In the genomic region with DNA sequence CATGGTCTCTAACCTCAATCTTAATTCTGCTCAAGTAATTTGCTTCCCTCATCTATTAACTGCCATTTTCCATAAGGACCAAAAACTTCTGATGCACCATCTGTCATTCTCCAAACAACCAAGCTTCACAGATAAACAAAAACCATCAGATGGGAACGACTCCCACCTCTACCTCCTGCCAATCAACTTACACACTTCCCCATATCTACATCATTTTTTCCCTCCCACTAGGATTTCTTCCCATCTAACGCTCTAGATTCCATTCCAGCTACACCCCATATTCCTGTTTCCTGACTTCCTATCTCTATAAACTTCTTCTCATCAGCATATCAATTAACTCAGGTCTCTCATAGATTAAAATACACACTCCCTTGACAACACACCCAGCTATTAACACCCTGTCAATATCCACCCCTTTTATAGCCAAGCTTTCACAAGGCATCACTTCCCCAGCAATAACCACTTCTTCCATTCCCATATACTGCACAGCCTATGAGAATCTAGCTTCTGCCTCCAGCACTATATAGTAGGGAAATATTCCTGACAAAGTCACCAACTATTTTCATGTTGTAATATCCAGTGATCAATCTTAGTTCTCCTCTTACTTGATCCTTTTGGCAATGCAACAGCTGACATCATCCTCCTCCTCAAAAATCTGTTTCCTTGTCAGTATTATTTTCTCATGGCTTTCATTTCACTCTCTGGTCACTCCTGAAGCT, we compare ENCODE assay signal across 20 cellular contexts. TPM values are rescaled to one million over a fixed set of nuclear protein-coding genes. Genes with fewer than 3 reads are reported as not detected.
DNase-seq lines count a peak whose midpoint lies in the region; ATAC-seq, FAIRE-seq and TF ChIP-seq lines count a peak whose summit lies in the region.
"Had no signal": no experiment of that assay in that cellular context is flagged by ENCODE, and none has a peak within 500 bp of the region (broad histone marks: within the 10 kb centered on the region; RNA-seq: fewer than 3 reads in every experiment).

No MANE protein-coding gene starts in this region.

- no peaks in the 10 kb centered on the region for H4K20me1 ChIP-seq in HepG2 (ENCODE audit: insufficient read depth, low read length)

- TF ChIP-seq EP300 in HepG2 (IDR thresholded peaks at IDR 0.05; ENCODE audit: low read depth in 2 of 2, low read length in 2 of 2) (no peak), HepG2 (CRISPR knock-in tag; IDR thresholded peaks at IDR 0.05; ENCODE audit: borderline replicate concordance) (no peak)

- CTCF ChIA-PET in activated CD8-positive, alpha-beta T cell treated with anti-CD3 and anti-CD28 coated beads, Interleukin-2, amount 10 ng/mL, durations not matched to agents 7 days and 5 days (lab: Charles Lee) = no interaction called here
- CTCF ChIA-PET in HepG2 (lab: Yijun Ruan, JAX; ENCODE audit: low intra/inter-chr PET ratio, low total read pairs) = no interaction called here

- no peak overlapping the region for H3K4me3 Mint-ChIP-seq in activated naive CD8-positive, alpha-beta T cell treated with anti-CD3 and anti-CD28 coated beads, Interleukin-2, amount 50 U/mL, for 24 hours
- H3K4me3 Mint-ChIP-seq in activated CD8-positive, alpha-beta T cell treated with anti-CD3 and anti-CD28 coated beads, Interleukin-2, amount 10 ng/mL, durations not matched to agents 7 days and 5 days = no peak overlapping the region
- H3K4me3 Mint-ChIP-seq: stimulated activated naive CD8-positive, alpha-beta T cell treated with anti-CD3 and anti-CD28 coated beads, Interleukin-15, Interleukin-2, amounts not matched to agents 100 ng/mL and 50 ng/mL, for 24 hours had no signal

- H3K9me3 ChIP-seq in adipocyte (ENCODE audit: control insufficient read depth, low read length) (no peaks in the 10 kb centered on the region), HepG2 (ENCODE audit: low read length) (no peaks in the 10 kb centered on the region)
- H3K9me3 ChIP-seq: heart right ventricle, ovary, SJSA1 had no signal

- H3K27me3 ChIP-seq in ACC112 (ENCODE audit: insufficient read depth, low read length) (no peaks in the 10 kb centered on the region), adipocyte (replicated peaks; ENCODE audit: control insufficient read depth, insufficient read depth, low read length) (no peaks in the 10 kb centered on the region), HepG2 (ENCODE audit: control insufficient read depth in 1 of 2, insufficient read depth in 2 of 2, low read length in 2 of 2) (no peaks in the 10 kb centered on the region; a peak in 1 of 5 replicates)
- H3K27me3 ChIP-seq: heart right ventricle, ovary, SJSA1 had no signal

- H2AFZ ChIP-seq in ACC112 (ENCODE audit: low read length, unreplicated experiment) = no peak overlapping the region
- no peak overlapping the region for H2AFZ ChIP-seq in HepG2 (ENCODE audit: low read length)

- no peak overlapping the region for H3K27ac Mint-ChIP-seq in activated naive CD8-positive, alpha-beta T cell treated with anti-CD3 and anti-CD28 coated beads, Interleukin-2, amount 50 U/mL, for 24 hours
- no peak overlapping the region for H3K27ac Mint-ChIP-seq in activated CD8-positive, alpha-beta T cell treated with anti-CD3 and anti-CD28 coated beads, Interleukin-2, amount 10 ng/mL, durations not matched to agents 7 days and 5 days
- H3K27ac Mint-ChIP-seq: stimulated activated naive CD8-positive, alpha-beta T cell treated with anti-CD3 and anti-CD28 coated beads, Interleukin-15, Interleukin-2, amounts not matched to agents 100 ng/mL and 50 ng/mL, for 24 hours had no signal

- DNase-seq in GM04503 (ENCODE audit: low read depth) (peak; percentile 56), adipocyte (ENCODE audit: low read depth) (peak; percentile 74), fibroblast of the aortic adventitia (ENCODE audit: low read depth) (peak; percentile 45), HepG2 (ENCODE audit: low spot score) (no peak)
- DNase-seq in activated naive CD8-positive, alpha-beta T cell treated with anti-CD3 and anti-CD28 coated beads, Interleukin-2, amount 50 U/mL, for 24 hours = no peak
- no peak for DNase-seq in activated CD8-positive, alpha-beta T cell treated with anti-CD3 and anti-CD28 coated beads, Interleukin-2, amount 10 ng/mL, durations not matched to agents 7 days and 5 days
- DNase-seq: activated T-cell treated with anti-CD3 and anti-CD28 coated beads, Interleukin-2, amount 50 U/mL, for 48 hours; heart right ventricle; kidney glomerular epithelial cell; NCI-H187 treated with DMSO at 0.1 percent for 48 hours; OCI-M1; ovary; T-helper 9 cell had no signal

- H3K4me2 ChIP-seq in HepG2 (ENCODE audit: low read depth, low read length) = no peak overlapping the region

- H3K9me3 Mint-ChIP-seq in activated naive CD8-positive, alpha-beta T cell treated with anti-CD3 and anti-CD28 coated beads, Interleukin-2, amount 50 U/mL, for 24 hours = no peaks in the 10 kb centered on the region
- no peaks in the 10 kb centered on the region for H3K9me3 Mint-ChIP-seq in activated CD8-positive, alpha-beta T cell treated with anti-CD3 and anti-CD28 coated beads, Interleukin-2, amount 10 ng/mL, durations not matched to agents 7 days and 5 days (ENCODE audit: insufficient read depth)
- H3K9me3 Mint-ChIP-seq: stimulated activated naive CD8-positive, alpha-beta T cell treated with anti-CD3 and anti-CD28 coated beads, Interleukin-15, Interleukin-2, amounts not matched to agents 100 ng/mL and 50 ng/mL, for 24 hours had no signal

- in situ Hi-C loops in HepG2 (cut with HindIII; ENCODE audit: extremely low pct_ligation_motif_present, low pct_unique_long_range_greater_than_20kb) = no loop called here

- no peaks in the 10 kb centered on the region for H3K4me1 Mint-ChIP-seq in activated naive CD8-positive, alpha-beta T cell treated with anti-CD3 and anti-CD28 coated beads, Interleukin-2, amount 50 U/mL, for 24 hours
- no peaks in the 10 kb centered on the region for H3K4me1 Mint-ChIP-seq in activated CD8-positive, alpha-beta T cell treated with anti-CD3 and anti-CD28 coated beads, Interleukin-2, amount 10 ng/mL, durations not matched to agents 7 days and 5 days (ENCODE audit: low read depth)

- H3K79me2 ChIP-seq in ACC112 (ENCODE audit: control insufficient read depth, insufficient read depth, low read length, unreplicated experiment) = peaks cover 6% of the 10 kb centered on the region
- no peaks in the 10 kb centered on the region for H3K79me2 ChIP-seq in HepG2 (ENCODE audit: insufficient read depth, low read length)

- no peak for ATAC-seq in activated naive CD8-positive, alpha-beta T cell treated with anti-CD3 and anti-CD28 coated beads, Interleukin-2, amount 50 U/mL, for 24 hours
- ATAC-seq in GM18520 (IDR thresholded peaks at IDR 0.05; ENCODE audit: unreplicated experiment) (no peak), HepG2 (no peak)
- ATAC-seq in activated CD8-positive, alpha-beta T cell treated with anti-CD3 and anti-CD28 coated beads, Interleukin-2, amount 10 ng/mL, durations not matched to agents 7 days and 5 days = no peak
- ATAC-seq: heart right ventricle had no signal

- no TSS peak for BruUV-seq in HepG2 (replicated peaks; lab: Mats Ljungman, UMichigan)

- peaks cover 13% of the 10 kb centered on the region for H3K36me3 ChIP-seq in ACC112 (ENCODE audit: insufficient read depth, low read length)
- H3K36me3 ChIP-seq in adipocyte (ENCODE audit: control insufficient read depth, insufficient read depth, low read length, severe bottlenecking) = peaks cover 19% of the 10 kb centered on the region
- peaks cover 5 to 33% of the 10 kb centered on the region in 2 experiments for H3K36me3 ChIP-seq in HepG2 (replicated peaks in 1 of 2; ENCODE audit: control insufficient read depth in 1 of 2, insufficient read depth in 2 of 2, low read length in 2 of 2)
- H3K36me3 ChIP-seq: ovary had no signal

- peak overlapping the region; percentile 72 for H3K27ac ChIP-seq in ACC112 (ENCODE audit: low read depth, low read length)
- H3K27ac ChIP-seq in HepG2 (ENCODE audit: extremely low read length, insufficient read depth, low read length) = no peak overlapping the region
- H3K27ac ChIP-seq: heart right ventricle, HL-60, ovary, SJSA1 had no signal

- peaks cover 17% of the 10 kb centered on the region for H3K4me1 ChIP-seq in ACC112 (ENCODE audit: control insufficient read depth, insufficient read depth, low read length, unreplicated experiment)
- H3K4me1 ChIP-seq in adipocyte (ENCODE audit: control insufficient read depth, insufficient read depth, low read length) = peaks cover 28% of the 10 kb centered on the region
- peaks cover 18% of the 10 kb centered on the region for H3K4me1 ChIP-seq in HepG2 (ENCODE audit: insufficient read depth, low read length)
- H3K4me1 ChIP-seq: heart right ventricle, SJSA1 had no signal

- no peaks in the 10 kb centered on the region for H3K27me3 Mint-ChIP-seq in activated naive CD8-positive, alpha-beta T cell treated with anti-CD3 and anti-CD28 coated beads, Interleukin-2, amount 50 U/mL, for 24 hours
- H3K27me3 Mint-ChIP-seq in activated CD8-positive, alpha-beta T cell treated with anti-CD3 and anti-CD28 coated beads, Interleukin-2, amount 10 ng/mL, durations not matched to agents 7 days and 5 days (ENCODE audit: low read depth) = no peaks in the 10 kb centered on the region
- H3K27me3 Mint-ChIP-seq: stimulated activated naive CD8-positive, alpha-beta T cell treated with anti-CD3 and anti-CD28 coated beads, Interleukin-15, Interleukin-2, amounts not matched to agents 100 ng/mL and 50 ng/mL, for 24 hours had no signal

- TF ChIP-seq POLR2A in HepG2 (IDR thresholded peaks at IDR 0.05; ENCODE audit: insufficient read depth in 1 of 2, low read depth in 2 of 2, low read length in 2 of 2) = no peak

- peaks cover 24% of the 10 kb centered on the region for H3K36me3 Mint-ChIP-seq in activated naive CD8-positive, alpha-beta T cell treated with anti-CD3 and anti-CD28 coated beads, Interleukin-2, amount 50 U/mL, for 24 hours (ENCODE audit: low read depth)
- peaks cover 6% of the 10 kb centered on the region for H3K36me3 Mint-ChIP-seq in activated CD8-positive, alpha-beta T cell treated with anti-CD3 and anti-CD28 coated beads, Interleukin-2, amount 10 ng/mL, durations not matched to agents 7 days and 5 days (ENCODE audit: low read depth)

- intact Hi-C loops in HepG2 (cut with micrococcal nuclease; ENCODE audit: unreplicated experiment) = loop anchor here (10.0 kb wide), 1 partner anchor 104 kb away; no protein-coding TSS in a partner anchor

- TF ChIP-seq RAD21 in HepG2 (CRISPR knock-in tag; IDR thresholded peaks at IDR 0.05) = no peak

- POLR2A ChIA-PET in activated CD8-positive, alpha-beta T cell treated with anti-CD3 and anti-CD28 coated beads, Interleukin-2, amount 10 ng/mL, durations not matched to agents 7 days and 5 days (lab: Charles Lee) = no interaction called here
- POLR2A ChIA-PET in HepG2 (lab: Yijun Ruan, JAX) = no interaction called here

- 91% methylated on average over 2 of the region's 2 CpGs for WGBS in HepG2 (ENCODE audit: low lambda C conversion rate)

- no peak for TF ChIP-seq CTCF in fibroblast of the aortic adventitia (IDR thresholded peaks at IDR 0.05; ENCODE audit: insufficient read depth, low read length)
- TF ChIP-seq CTCF in HepG2 (CRISPR knock-in tag; IDR thresholded peaks at IDR 0.05) = no peak

- FAIRE-seq in HepG2 (lab: Jason Lieb, UNC) = no peak
- FAIRE-seq: D721Med, endometrium had no signal

- H3K9ac ChIP-seq in adipocyte (ENCODE audit: low read length) (no peak overlapping the region), HepG2 (ENCODE audit: insufficient read depth, low read depth, low read length) (no peak overlapping the region)

- H3K4me3 ChIP-seq in ACC112 (ENCODE audit: low read depth, low read length) (peak overlapping the region; percentile 4; the same call in 1 of the 2 replicates), adipocyte (ENCODE audit: low read length) (peak overlapping the region; percentile 19), fibroblast of the aortic adventitia (ENCODE audit: low read depth, low read length) (no peak overlapping the region), HepG2 (replicated peaks in 1 of 3; ENCODE audit: insufficient read depth in 1 of 3, low read depth in 2 of 3, low read length in 3 of 3) (no peak overlapping the region)
- H3K4me3 ChIP-seq: heart right ventricle, ovary, SJSA1 had no signal

RNA-seq across cellular contexts. Expression of gene SNX4, which starts 39.2 kb away (rescaled TPM):
- total RNA-seq in fibroblast of the aortic adventitia (ENCODE audit: low replicate concordance) (30.5 and 40.6 TPM in 2 replicates), HepG2 (2016; rRNA removed; fragmentation: Illumina TruSeq; extraction: Trizol) (73.6 and 115 TPM in 2 replicates)
- total RNA-seq in activated CD8-positive, alpha-beta T cell treated with anti-CD3 and anti-CD28 coated beads, Interleukin-2, amount 10 ng/mL, durations not matched to agents 7 days and 5 days = 10 to 100 TPM; 36.2 to 38.6 TPM
- 23.4 and 24.9 TPM in 2 replicates for total RNA-seq in HepG2 (2016; cell fraction: cytosol; rRNA removed; fragmentation: Illumina TruSeq; extraction: Trizol; ENCODE audit: low read depth)
- 76.0 and 135 TPM in 2 replicates for total RNA-seq in HepG2 (2016; cell fraction: insoluble cytoplasmic fraction; rRNA removed; fragmentation: Illumina TruSeq; extraction: Trizol)
- total RNA-seq in HepG2 (2016; cell fraction: membrane; rRNA removed; fragmentation: Illumina TruSeq; extraction: Trizol) = 26.3 and 26.4 TPM in 2 replicates
- 25.9 and 30.2 TPM in 2 replicates for total RNA-seq in HepG2 (2016; cell fraction: nucleus; rRNA removed; fragmentation: Illumina TruSeq; extraction: Trizol)
- polyA plus RNA-seq in HepG2 (2011; rRNA removed) = 11.6 and 18.1 TPM in 2 replicates
- 5.8 and 9.9 TPM in 2 replicates for polyA plus RNA-seq in HepG2 (2011; cell fraction: cytosol; rRNA removed)
- polyA plus RNA-seq in HepG2 (2011; cell fraction: nucleus; rRNA removed) = 2.7 and 5.3 TPM in 2 replicates
- polyA plus RNA-seq in HepG2 (2012) = 26.7 and 28.0 TPM in 2 replicates
- polyA plus RNA-seq in HepG2 (2016; cell fraction: cytosol; fragmentation: Illumina TruSeq; extraction: Trizol; ENCODE audit: low read depth) = 4.5 and 4.6 TPM in 2 replicates
- polyA plus RNA-seq in HepG2 (2016; cell fraction: insoluble cytoplasmic fraction; fragmentation: Illumina TruSeq; extraction: Trizol; ENCODE audit: low read depth) = 72.0 and 79.1 TPM in 2 replicates
- polyA plus RNA-seq in HepG2 (2016; cell fraction: membrane; fragmentation: Illumina TruSeq; extraction: Trizol; ENCODE audit: low read depth) = 10.2 and 11.8 TPM in 2 replicates
- 29.5 and 31.0 TPM in 2 replicates for polyA plus RNA-seq in HepG2 (2016; cell fraction: nucleus; fragmentation: Illumina TruSeq; extraction: Trizol; ENCODE audit: insufficient read depth, low read depth)
- 5.7 and 8.9 TPM in 2 replicates for polyA minus RNA-seq in HepG2 (2011; rRNA and poly(A)+ RNA removed; ENCODE audit: low replicate concordance)
- 11.2 and 14.4 TPM in 2 replicates for polyA minus RNA-seq in HepG2 (2011; cell fraction: cytosol; rRNA and poly(A)+ RNA removed)
- 16.7 and 17.2 TPM in 2 replicates for polyA minus RNA-seq in HepG2 (2011; cell fraction: nucleus; rRNA and poly(A)+ RNA removed)

Comparison
In these comparisons a context has a peak if more than half of its experiments do, and no peak if none do; other contexts are left out.
1. H3K4me3 ChIP-seq: peak in ACC112 (single experiment) and adipocyte (single experiment); none in fibroblast of the aortic adventitia (single experiment) and HepG2 (0 of 3).
2. DNase-seq: peak in GM04503 (single experiment), adipocyte (single experiment) and fibroblast of the aortic adventitia (single experiment); none in activated naive CD8-positive, alpha-beta T cell treated with anti-CD3 and anti-CD28 coated beads, Interleukin-2, amount 50 U/mL, for 24 hours (single experiment), activated CD8-positive, alpha-beta T cell treated with anti-CD3 and anti-CD28 coated beads, Interleukin-2, amount 10 ng/mL, durations not matched to agents 7 days and 5 days (single experiment) and HepG2 (single experiment).